Comparison of ENCODE assay signal across 8 cellular contexts in genomic region chr9:76153372-76153771, GRCh38.
"Had no signal": no experiment of that assay in that cellular context is flagged by ENCODE, and none has a peak within 500 bp of the region (broad histone marks: within the 10 kb centered on the region; RNA-seq: fewer than 3 reads in every experiment).

No MANE protein-coding gene starts in this region.

- H3K36me3 ChIP-seq: HAP-1 had no signal

- H3K4me1 ChIP-seq: HAP-1 had no signal

- ATAC-seq: HCT116, K562 had no signal

- DNase-seq: GOT3, H7, HFFc6, IMR-90, KG1 had no signal

- H3K4me3 ChIP-seq: HAP-1, K562 had no signal

- H3K4me3 Mint-ChIP-seq: HFFc6 had no signal

- H3K27ac Mint-ChIP-seq: HFFc6 had no signal

- H3K9me3 ChIP-seq: HAP-1 had no signal
